In genomic region chr14:93035917-93036651, GRCh38 we compare ENCODE assay signal across 11 cellular contexts.
DNase-seq lines count a peak whose midpoint lies in the region; ATAC-seq and TF ChIP-seq lines count a peak whose summit lies in the region.
"Had no signal": no experiment of that assay in that cellular context is flagged by ENCODE, and none has a peak within 500 bp of the region (broad histone marks: within the 10 kb centered on the region; RNA-seq: fewer than 3 reads in every experiment).

No MANE protein-coding gene starts in this region.

- peaks cover 36% of the 10 kb centered on the region for H3K4me1 Mint-ChIP-seq in glutamatergic neuron (ENCODE audit: low read depth, unreplicated experiment)

- H3K27me3 Mint-ChIP-seq in glutamatergic neuron (ENCODE audit: unreplicated experiment), result peaks cover 5% of the 10 kb centered on the region
- H3K27me3 Mint-ChIP-seq: activated CD4-positive, alpha-beta memory T cell treated with anti-CD3 and anti-CD28 coated beads for 36 hours had no signal

- DNase-seq in LHCN-M2 (ENCODE audit: low read depth) (peak; percentile 51), caudate nucleus (lab: John Stamatoyannopoulos, UW) (peak in 58 of 61 donors; percentile 26 to 98 (median 92)), substantia nigra (lab: John Stamatoyannopoulos, UW) (peak in 44 of 49 donors; percentile 60 to 98 (median 90)), glutamatergic neuron (no peak), NCI-H526 (lab: John Stamatoyannopoulos, UW) (no peak)
- DNase-seq: activated CD4-positive, alpha-beta memory T cell treated with anti-CD3 and anti-CD28 coated beads for 36 hours; NCI-H446; stimulated activated CD4-positive, alpha-beta T cell treated with anti-CD3 and anti-CD28 coated beads, Interleukin-4, amount 100 ng/mL, for 1 hour had no signal

- H3K36me3 Mint-ChIP-seq in glutamatergic neuron (ENCODE audit: unreplicated experiment), result no peaks in the 10 kb centered on the region
- H3K36me3 Mint-ChIP-seq: activated CD4-positive, alpha-beta memory T cell treated with anti-CD3 and anti-CD28 coated beads for 36 hours had no signal

- no peaks in the 10 kb centered on the region for H3K27me3 ChIP-seq in layer of hippocampus (ENCODE audit: control insufficient read depth, insufficient read depth, low read length)

- peaks cover 12% of the 10 kb centered on the region for H3K9me3 Mint-ChIP-seq in glutamatergic neuron (ENCODE audit: unreplicated experiment)
- H3K9me3 Mint-ChIP-seq: activated CD4-positive, alpha-beta memory T cell treated with anti-CD3 and anti-CD28 coated beads for 36 hours had no signal

- ATAC-seq in GM19023 (IDR thresholded peaks at IDR 0.05; ENCODE audit: unreplicated experiment) (no peak), GM18519 (IDR thresholded peaks at IDR 0.05; ENCODE audit: low FRiP score, unreplicated experiment) (no peak)

- TF ChIP-seq CTCF in glutamatergic neuron (IDR thresholded peaks at IDR 0.05; ENCODE audit: partially characterized antibody, unreplicated experiment), result no peak

- H3K27ac ChIP-seq in caudate nucleus (ENCODE audit: low read depth, low read length), result peak overlapping the region; percentile 99
- peak overlapping the region; percentile 99 for H3K27ac ChIP-seq in layer of hippocampus (ENCODE audit: low read depth, low read length)
- H3K27ac ChIP-seq in substantia nigra (ENCODE audit: low read depth, low read length, poor library complexity, severe bottlenecking), result peak overlapping the region; percentile 96

- no peak overlapping the region for H3K27ac Mint-ChIP-seq in glutamatergic neuron (ENCODE audit: unreplicated experiment)
- H3K27ac Mint-ChIP-seq: activated CD4-positive, alpha-beta memory T cell treated with anti-CD3 and anti-CD28 coated beads for 36 hours had no signal

- no peak overlapping the region for H3K4me3 Mint-ChIP-seq in glutamatergic neuron (ENCODE audit: unreplicated experiment)
- H3K4me3 Mint-ChIP-seq: activated CD4-positive, alpha-beta memory T cell treated with anti-CD3 and anti-CD28 coated beads for 36 hours had no signal

Comparison
In these comparisons a context has a peak if more than half of its experiments do, and no peak if none do; other contexts are left out.
1. DNase-seq: peak in LHCN-M2 (single experiment), caudate nucleus (58 of 61) and substantia nigra (44 of 49); none in glutamatergic neuron (single experiment) and NCI-H526 (0 of 2).
2. Peak in every context shown above with its lines, with median percentiles within 50 percentile points of each other: H3K27ac ChIP-seq.